In genomic region chr22:21889251-21889990, GRCh38 we compare ENCODE assay signal across 23 cellular contexts.
"Had no signal": no experiment of that assay in that cellular context is flagged by ENCODE, and none has a peak within 500 bp of the region (broad histone marks: within the 10 kb centered on the region; RNA-seq: fewer than 3 reads in every experiment).

No MANE protein-coding gene starts in this region.

- ATAC-seq: foreskin keratinocyte, gastroesophageal sphincter, heart left ventricle, left colon, left lung, left ventricle myocardium superior, lower lobe of right lung had no signal

- H3K4me1 ChIP-seq: esophagus muscularis mucosa, foreskin keratinocyte, gastroesophageal sphincter, heart left ventricle, left lung, lower lobe of right lung had no signal

- FAIRE-seq: colon, endothelial cell of umbilical vein, kidney had no signal

- H3K9me3 Mint-ChIP-seq: immature natural killer cell had no signal

- H3K27ac ChIP-seq: coronary artery, dorsolateral prefrontal cortex, esophagus muscularis mucosa, foreskin keratinocyte, gastroesophageal sphincter, heart left ventricle, hepatocyte, left lung, lower lobe of right lung had no signal

- H3K4me3 ChIP-seq: coronary artery, dorsolateral prefrontal cortex, esophagus muscularis mucosa, gastroesophageal sphincter, heart left ventricle, hepatocyte, left lung, lower lobe of right lung had no signal

- H2AFZ ChIP-seq: hepatocyte had no signal

- H3K4me3 Mint-ChIP-seq: immature natural killer cell had no signal

- H3K27me3 ChIP-seq: dorsolateral prefrontal cortex, esophagus muscularis mucosa, foreskin keratinocyte, gastroesophageal sphincter, heart left ventricle, hepatocyte, left lung had no signal

- H3K9me3 ChIP-seq: esophagus muscularis mucosa, gastroesophageal sphincter, heart left ventricle, left lung, lower lobe of right lung had no signal

- DNase-seq: dermis blood vessel endothelial cell; effector CD4-positive, alpha-beta T cell; effector memory CD4-positive, alpha-beta T cell; foreskin keratinocyte; heart left ventricle; hypothalamus; immature natural killer cell; islet precursor cell; kidney; kidney glomerular epithelial cell; left colon; left lung; left ventricle myocardium superior; lower lobe of right lung; mesenchymal stem cell; midbrain had no signal

- H3K79me2 ChIP-seq: hepatocyte had no signal

- H3K4me1 Mint-ChIP-seq: immature natural killer cell had no signal

- H3K36me3 ChIP-seq: esophagus muscularis mucosa, gastroesophageal sphincter, heart left ventricle, left lung, lower lobe of right lung had no signal

- H3K4me2 ChIP-seq: hepatocyte had no signal

- H3K36me3 Mint-ChIP-seq: immature natural killer cell had no signal
